In genomic region chr5:68540798-68541590, GRCh38 we compare ENCODE assay signal across 1 cellular context.
TF ChIP-seq lines count a peak whose summit lies in the region.

No MANE protein-coding gene starts in this region.

TF ChIP-seq in WTC11, 78 proteins besides CTCF, POLR2A, EP300 and RAD21 (continued from another document):
- TF ChIP-seq AR (CRISPR knock-in tag; IDR thresholded peaks at IDR 0.05): no peak
- TF ChIP-seq STAT6 (CRISPR knock-in tag; conservative IDR thresholded peaks at IDR 0.05; ENCODE audit: low read depth): no peak
- TF ChIP-seq ATF2 (CRISPR knock-in tag; IDR thresholded peaks at IDR 0.05; ENCODE audit: borderline replicate concordance, low read depth): no peak
- no peak for TF ChIP-seq ZNF232 (CRISPR knock-in tag; IDR thresholded peaks at IDR 0.05)
- no peak for TF ChIP-seq ZNF317 (CRISPR knock-in tag; IDR thresholded peaks at IDR 0.05; ENCODE audit: borderline replicate concordance, low read depth)
- TF ChIP-seq SOX15 (CRISPR knock-in tag; IDR thresholded peaks at IDR 0.05): no peak
- TF ChIP-seq USF1 (CRISPR knock-in tag; IDR thresholded peaks at IDR 0.05): no peak
- TF ChIP-seq FOXP1 (CRISPR knock-in tag; IDR thresholded peaks at IDR 0.05; ENCODE audit: borderline replicate concordance): no peak
- TF ChIP-seq TEAD4 (CRISPR knock-in tag; IDR thresholded peaks at IDR 0.05): no peak
